In genomic region chr15:77415450-77416448, GRCh38 we compare ENCODE assay signal across 19 cellular contexts. TPM values are rescaled to one million over a fixed set of nuclear protein-coding genes. Genes with fewer than 3 reads are reported as not detected.
DNase-seq lines count a peak whose midpoint lies in the region; ATAC-seq and TF ChIP-seq lines count a peak whose summit lies in the region.
"Had no signal": no experiment of that assay in that cellular context is flagged by ENCODE, and none has a peak within 500 bp of the region (broad histone marks: within the 10 kb centered on the region; RNA-seq: fewer than 3 reads in every experiment).

No MANE protein-coding gene starts in this region.

- TF ChIP-seq CTCF in Panc1 (IDR thresholded peaks at IDR 0.05) (no peak), fibroblast of pulmonary artery (IDR thresholded peaks at IDR 0.05; ENCODE audit: low read length, missing control alignments) (no peak), spleen (IDR thresholded peaks at IDR 0.05 in 8 of 11, conservative IDR thresholded peaks at IDR 0.05 in 3 of 11) (no peak)

- no peak for TF ChIP-seq POLR2A in spleen (IDR thresholded peaks at IDR 0.05)

- H3K9me3 ChIP-seq in Panc1 (ENCODE audit: control insufficient read depth, insufficient read depth, low read depth, low read length) (no peaks in the 10 kb centered on the region), spleen (no peaks in the 10 kb centered on the region)

- H3K36me3 ChIP-seq in Panc1 (ENCODE audit: control insufficient read depth, insufficient read depth, low read length) (no peaks in the 10 kb centered on the region), spleen (no peaks in the 10 kb centered on the region)

- CTCF ChIA-PET in Panc1 (lab: Charles Lee), result no interaction called here

- H3K4me1 ChIP-seq in Panc1 (ENCODE audit: control insufficient read depth, insufficient read depth, low read length), result peaks cover 25% of the 10 kb centered on the region
- H3K4me1 ChIP-seq in spleen, result peaks cover 6 to 84% (median 40%) of the 10 kb centered on the region in 6 donors

- in situ Hi-C loops in Panc1 (cut with HindIII; ENCODE audit: low pct_unique_long_range_greater_than_20kb, low sequenced_read_pairs), result no loop called here

- BruUV-seq in Panc1 (replicated peaks; lab: Mats Ljungman, UMichigan), result TSS peak; percentile 6

- DNase-seq in GM03348 (ENCODE audit: low spot score) (peak; percentile 66), Panc1 (ENCODE audit: low read depth, low spot score) (no peak), fibroblast of pulmonary artery (ENCODE audit: low read depth) (peak; percentile 62), spleen (no peak), NCI-H774 (lab: John Stamatoyannopoulos, UW) (no peak)
- DNase-seq: activated CD4-positive, alpha-beta T cell treated with anti-CD3 and anti-CD28 coated beads, Interleukin-2, amount 10 ng/mL, durations not matched to agents 24 days and 14 days; activated T-cell treated with anti-CD3 and anti-CD28 coated beads, Interleukin-2, amount 50 U/mL, for 48 hours; head of caudate nucleus; left colon; NCI-H1436; NCI-H510A treated with DMSO at 0.1 percent for 48 hours; retina; RPMI8226; stimulated activated CD4-positive, alpha-beta T cell treated with anti-CD3 and anti-CD28 coated beads, Interleukin-4, amount 100 ng/mL, for 4 hours; stimulated activated naive B cell treated with anti-CD40 and anti-IgM and Interleukin-4, amounts not matched to agents 10 μg/mL and 1 μg/mL and 100 μg/mL, for 72 hours; T-helper 2 cell had no signal

- H3K27ac ChIP-seq in Panc1 (ENCODE audit: low read length) (no peak overlapping the region), spleen (peak overlapping the region in 6 of 8 donors; percentile 23 to 94 (median 52))

- no peak overlapping the region for H3K4me3 ChIP-seq in Panc1 (ENCODE audit: low read depth in 2 of 2, low read length in 2 of 2)
- H3K4me3 ChIP-seq in fibroblast of pulmonary artery (replicated peaks; ENCODE audit: low read depth, low read length), result no peak overlapping the region
- peak overlapping the region in 2 of 8 donors; percentile 29 to 81 for H3K4me3 ChIP-seq in spleen

- intact Hi-C loops in Panc1 (cut with micrococcal nuclease; ENCODE audit: unreplicated experiment) (no loop called here), spleen (cut with DNase I; ENCODE audit: low total_unique reads) (no loop called here)

- POLR2A ChIA-PET in Panc1 (lab: Charles Lee), result no interaction called here

- WGBS in spleen, 5 donors, result 38 to 65% (median 55%) methylated on average over 6 of the region's 6 CpGs

- H3K27me3 ChIP-seq in Panc1 (ENCODE audit: control insufficient read depth, insufficient read depth, low read length), result no peaks in the 10 kb centered on the region
- no peaks in the 10 kb centered on the region for H3K27me3 ChIP-seq in spleen (replicated peaks in 1 of 7)

- ATAC-seq in Panc1 (no peak), GM19023 (IDR thresholded peaks at IDR 0.05; ENCODE audit: unreplicated experiment) (no peak), GM18867 (IDR thresholded peaks at IDR 0.05; ENCODE audit: unreplicated experiment) (no peak)
- ATAC-seq: left colon; natural killer cell treated with Interleukin-12 subunit alpha and Interleukin-12 subunit beta and Interleukin-15 and Interleukin-18, amount 100 ng/mL, for 72 hours; stimulated activated naive B cell treated with anti-CD40 and anti-IgM and Interleukin-4, amounts not matched to agents 10 μg/mL and 1 μg/mL and 100 μg/mL, for 72 hours had no signal

RNA-seq across cellular contexts. Expression of gene PEAK1, which starts 4.2 kb away (rescaled TPM):
- total RNA-seq in Panc1 (2021; ENCODE audit: unreplicated experiment), result 58.7 TPM
- polyA plus RNA-seq in Panc1 (2012; ENCODE audit: insufficient read length), result 19.9 TPM
- total RNA-seq in spleen, result 100 to 1,000 TPM; 163 to 415 (median 211) TPM
- polyA plus RNA-seq in spleen, result 10 to 100 TPM in 1 of 3 donors, 1 to 10 TPM in 2; 5.0 to 18.0 (median 10.0) TPM

RNA-seq across cellular contexts. Expression of gene HMG20A, which starts 4.9 kb away (rescaled TPM):
- total RNA-seq in Panc1 (2021; ENCODE audit: unreplicated experiment) (54.0 TPM), spleen (100 to 1,000 TPM in 3 of 7 donors, 10 to 100 TPM in 4; 72.0 to 107 (median 88.6) TPM)
- 36.4 TPM for polyA plus RNA-seq in Panc1 (2012; ENCODE audit: insufficient read length)
- polyA plus RNA-seq in spleen, result 10 to 100 TPM; 17.9 to 31.7 (median 21.2) TPM

Comparison
In these comparisons a context has a peak if more than half of its experiments do, and no peak if none do; other contexts are left out.
1. DNase-seq: peak in GM03348 (single experiment) and fibroblast of pulmonary artery (single experiment); none in Panc1 (single experiment), spleen (single experiment) and NCI-H774 (single experiment).